In genomic region chr12:45756666-45757065, GRCh38 we compare ENCODE assay signal across 24 cellular contexts. TPM values are rescaled to one million over a fixed set of nuclear protein-coding genes. Genes with fewer than 3 reads are reported as not detected.
DNase-seq lines count a peak whose midpoint lies in the region; ATAC-seq, FAIRE-seq and TF ChIP-seq lines count a peak whose summit lies in the region.
"Had no signal": no experiment of that assay in that cellular context is flagged by ENCODE, and none has a peak within 500 bp of the region (broad histone marks: within the 10 kb centered on the region; RNA-seq: fewer than 3 reads in every experiment).

No MANE protein-coding gene starts in this region.

- DNase-seq in AG08396 (ENCODE audit: low spot score), result peak; percentile 5
- peak; percentile 26 to 45 for DNase-seq in HAP-1 (ENCODE audit: low spot score in 2 of 2)
- DNase-seq in K562 (ENCODE audit: extremely low read depth in 1 of 4, low spot score in 3 of 4), result no peak
- DNase-seq in nephron progenitor cell, result no peak
- no peak for DNase-seq in activated CD8-positive, alpha-beta T cell treated with anti-CD3 and anti-CD28 coated beads, Interleukin-2, amount 10 ng/mL, durations not matched to agents 7 days and 5 days
- no peak for DNase-seq in amniotic stem cell (lab: John Stamatoyannopoulos, UW)
- DNase-seq: activated CD4-positive, alpha-beta T cell treated with anti-CD3 and anti-CD28 coated beads, Interleukin-2, amount 10 ng/mL, durations not matched to agents 24 days and 14 days; activated naive CD4-positive, alpha-beta T cell treated with anti-CD3 and anti-CD28 coated beads, Interleukin-2, amount 50 U/mL, for 16 hours; left colon; MV-4-11; NCI-H1694; NCI-H526 treated with DMSO at 0.1 percent for 48 hours; RPMI8226; stimulated activated CD4-positive, alpha-beta T cell treated with anti-CD3 and anti-CD28 coated beads, Interleukin-2, amount 100 ng/mL, for 48 hours; T-helper 2 cell had no signal

- H3K36me3 ChIP-seq in HAP-1 (replicated peaks) (no peaks in the 10 kb centered on the region), K562 (ENCODE audit: control insufficient read depth, insufficient read depth, low read length) (peaks cover 5% of the 10 kb centered on the region; the same call in 2 of the 3 replicates)

- no peaks in the 10 kb centered on the region for H3K9me1 ChIP-seq in K562 (ENCODE audit: control insufficient read depth, insufficient read depth, low read length)

- H3K9me3 ChIP-seq in HAP-1 (no peaks in the 10 kb centered on the region), K562 (replicated peaks; ENCODE audit: control insufficient read depth, insufficient read depth, low read depth, low read length) (no peaks in the 10 kb centered on the region)

- H3K27me3 ChIP-seq in HAP-1 (ENCODE audit: low read depth) (no peaks in the 10 kb centered on the region), K562 (ENCODE audit: control insufficient read depth in 2 of 2, insufficient read depth in 2 of 2, low read length in 2 of 2) (no peaks in the 10 kb centered on the region)

- H2AFZ ChIP-seq in K562 (ENCODE audit: low read depth, low read length), result no peak overlapping the region

- TF ChIP-seq POLR2A in K562 (conservative IDR thresholded peaks at IDR 0.05), result no peak

- no peak for TF ChIP-seq EP300 in K562 (IDR thresholded peaks at IDR 0.05; ENCODE audit: low read length)

- H3K27ac ChIP-seq in K562 (ENCODE audit: extremely low read depth, low read depth, low read length), result no peak overlapping the region
- H3K27ac ChIP-seq: KMS-11 had no signal

- H3K27ac Mint-ChIP-seq in nephron progenitor cell, result peak overlapping the region; percentile 96
- H3K27ac Mint-ChIP-seq in activated CD8-positive, alpha-beta T cell treated with anti-CD3 and anti-CD28 coated beads, Interleukin-2, amount 10 ng/mL, durations not matched to agents 7 days and 5 days, result no peak overlapping the region
- H3K27ac Mint-ChIP-seq: activated CD4-positive, alpha-beta T cell treated with anti-CD3 and anti-CD28 coated beads, Interleukin-2, amount 10 ng/mL, durations not matched to agents 24 days and 14 days; dendritic cell treated with granulocyte-macrophage colony-stimulating factor and Interleukin-4, amounts not matched to agents 40 ng/mL and 50 ng/mL, for 4 days; stimulated activated memory B cell treated with anti-CD40 and anti-IgM and Interleukin-4, amounts not matched to agents 10 μg/mL and 1 μg/mL and 100 μg/mL, for 72 hours had no signal

- in situ Hi-C loops in HAP-1 (cut with MboI; ENCODE audit: low sequenced_read_pairs), result no loop called here
- in situ Hi-C loops in K562 (cut with MboI), result no loop called here

- ATAC-seq in K562 (no peak), GM19467 (IDR thresholded peaks at IDR 0.05; ENCODE audit: unreplicated experiment) (no peak), HG03432 (IDR thresholded peaks at IDR 0.05; ENCODE audit: unreplicated experiment) (no peak)
- no peak for ATAC-seq in activated CD8-positive, alpha-beta T cell treated with anti-CD3 and anti-CD28 coated beads, Interleukin-2, amount 10 ng/mL, durations not matched to agents 7 days and 5 days
- ATAC-seq: left colon; stimulated activated memory B cell treated with anti-CD40 and anti-IgM and Interleukin-4, amounts not matched to agents 10 μg/mL and 1 μg/mL and 100 μg/mL, for 72 hours had no signal

- H3K9me3 Mint-ChIP-seq in nephron progenitor cell, result no peaks in the 10 kb centered on the region
- H3K9me3 Mint-ChIP-seq in activated CD8-positive, alpha-beta T cell treated with anti-CD3 and anti-CD28 coated beads, Interleukin-2, amount 10 ng/mL, durations not matched to agents 7 days and 5 days (ENCODE audit: insufficient read depth), result no peaks in the 10 kb centered on the region
- H3K9me3 Mint-ChIP-seq: activated CD4-positive, alpha-beta T cell treated with anti-CD3 and anti-CD28 coated beads, Interleukin-2, amount 10 ng/mL, durations not matched to agents 24 days and 14 days; CD14-positive monocyte; dendritic cell treated with granulocyte-macrophage colony-stimulating factor and Interleukin-4, amounts not matched to agents 40 ng/mL and 50 ng/mL, for 4 days; memory B cell; stimulated activated memory B cell treated with anti-CD40 and anti-IgM and Interleukin-4, amounts not matched to agents 10 μg/mL and 1 μg/mL and 100 μg/mL, for 72 hours had no signal

- no peak overlapping the region for H3K4me3 Mint-ChIP-seq in nephron progenitor cell
- no peak overlapping the region for H3K4me3 Mint-ChIP-seq in activated CD8-positive, alpha-beta T cell treated with anti-CD3 and anti-CD28 coated beads, Interleukin-2, amount 10 ng/mL, durations not matched to agents 7 days and 5 days
- H3K4me3 Mint-ChIP-seq: activated CD4-positive, alpha-beta T cell treated with anti-CD3 and anti-CD28 coated beads, Interleukin-2, amount 10 ng/mL, durations not matched to agents 24 days and 14 days; CD14-positive monocyte; dendritic cell treated with granulocyte-macrophage colony-stimulating factor and Interleukin-4, amounts not matched to agents 40 ng/mL and 50 ng/mL, for 4 days; memory B cell; stimulated activated memory B cell treated with anti-CD40 and anti-IgM and Interleukin-4, amounts not matched to agents 10 μg/mL and 1 μg/mL and 100 μg/mL, for 72 hours had no signal

- H3K4me3 ChIP-seq in HAP-1 (no peak overlapping the region), K562 (no peak overlapping the region)
- H3K4me3 ChIP-seq: smooth muscle cell had no signal

- peaks cover 61% of the 10 kb centered on the region for H3K36me3 Mint-ChIP-seq in nephron progenitor cell (ENCODE audit: low read depth)
- H3K36me3 Mint-ChIP-seq in activated CD8-positive, alpha-beta T cell treated with anti-CD3 and anti-CD28 coated beads, Interleukin-2, amount 10 ng/mL, durations not matched to agents 7 days and 5 days (ENCODE audit: low read depth), result peaks cover 23% of the 10 kb centered on the region

- POLR2A ChIA-PET in K562 (lab: Yijun Ruan, JAX), result interaction anchor here (0.6 to 1.0 kb wide), 3 partner anchors 8 to 142 kb away, joined by 3 to 4 read pairs (median 3); no protein-coding TSS in a partner anchor
- POLR2A ChIA-PET in activated CD8-positive, alpha-beta T cell treated with anti-CD3 and anti-CD28 coated beads, Interleukin-2, amount 10 ng/mL, durations not matched to agents 7 days and 5 days (lab: Charles Lee), result interaction anchor here (0.7 kb wide), 1 partner anchor 27 kb away, joined by 3 read pairs; the partner anchor contains the start of gene ARID2

- BruUV-seq in K562 (replicated peaks; lab: Mats Ljungman, UMichigan), result no TSS peak

- H3K4me1 ChIP-seq in HAP-1 (peaks cover 29% of the 10 kb centered on the region), K562 (replicated peaks in 1 of 2; ENCODE audit: control insufficient read depth in 2 of 2, insufficient read depth in 2 of 2, low read length in 2 of 2) (peaks cover 0 to 2% of the 10 kb centered on the region in 2 experiments; a peak in 2 of 5 replicates)

- TF ChIP-seq RAD21 in K562 (CRISPR knock-in tag; conservative IDR thresholded peaks at IDR 0.05 in 1 of 2, IDR thresholded peaks at IDR 0.05 in 1 of 2), result no peak

- CTCF ChIA-PET in K562 (lab: Yijun Ruan, JAX; ENCODE audit: low intra/inter-chr PET ratio), result no interaction called here
- CTCF ChIA-PET in activated CD8-positive, alpha-beta T cell treated with anti-CD3 and anti-CD28 coated beads, Interleukin-2, amount 10 ng/mL, durations not matched to agents 7 days and 5 days (lab: Charles Lee), result interaction anchor here (0.6 kb wide), 1 partner anchor 12 kb away, joined by 3 read pairs; no protein-coding TSS in a partner anchor

- no peak overlapping the region for H3K4me2 ChIP-seq in K562 (ENCODE audit: insufficient read depth, low read length)
- H3K4me2 ChIP-seq: KMS-11, smooth muscle cell had no signal

- H3K79me2 ChIP-seq in K562 (ENCODE audit: control insufficient read depth, insufficient read depth, low read length), result peaks cover 75% of the 10 kb centered on the region

- FAIRE-seq in K562 (lab: Jason Lieb, UNC), result no peak
- FAIRE-seq: GM19239 had no signal

- WGBS in K562 (ENCODE audit: insufficient coverage, low coverage, missing lambda C conversion rate), result 85% methylated on average over 3 of the region's 3 CpGs

- intact Hi-C loops in K562 (cut with micrococcal nuclease), result no loop called here

- H3K9ac ChIP-seq in K562 (ENCODE audit: insufficient read depth in 1 of 2, low read depth in 2 of 2, low read length in 2 of 2), result no peak overlapping the region
- H3K9ac ChIP-seq: KMS-11 had no signal

- TF ChIP-seq CTCF in K562 (IDR thresholded peaks at IDR 0.05 in 2 of 3, conservative IDR thresholded peaks at IDR 0.05 in 1 of 3; ENCODE audit: insufficient read depth in 2 of 3, low read depth in 1 of 3, low read length in 3 of 3) (no peak), nephron progenitor cell (IDR thresholded peaks at IDR 0.05) (no peak)

- no peaks in the 10 kb centered on the region for H4K20me1 ChIP-seq in K562 (replicated peaks; ENCODE audit: control insufficient read depth, insufficient read depth, low read length)

- H3K4me1 Mint-ChIP-seq in nephron progenitor cell, result peaks cover 41% of the 10 kb centered on the region
- H3K4me1 Mint-ChIP-seq in activated CD8-positive, alpha-beta T cell treated with anti-CD3 and anti-CD28 coated beads, Interleukin-2, amount 10 ng/mL, durations not matched to agents 7 days and 5 days (ENCODE audit: low read depth), result peaks cover 5% of the 10 kb centered on the region

- H3K27me3 Mint-ChIP-seq in nephron progenitor cell (ENCODE audit: low read depth, poor library complexity), result no peaks in the 10 kb centered on the region
- H3K27me3 Mint-ChIP-seq in activated CD8-positive, alpha-beta T cell treated with anti-CD3 and anti-CD28 coated beads, Interleukin-2, amount 10 ng/mL, durations not matched to agents 7 days and 5 days (ENCODE audit: low read depth), result no peaks in the 10 kb centered on the region
- H3K27me3 Mint-ChIP-seq: activated CD4-positive, alpha-beta T cell treated with anti-CD3 and anti-CD28 coated beads, Interleukin-2, amount 10 ng/mL, durations not matched to agents 24 days and 14 days; dendritic cell treated with granulocyte-macrophage colony-stimulating factor and Interleukin-4, amounts not matched to agents 40 ng/mL and 50 ng/mL, for 4 days; memory B cell; stimulated activated memory B cell treated with anti-CD40 and anti-IgM and Interleukin-4, amounts not matched to agents 10 μg/mL and 1 μg/mL and 100 μg/mL, for 72 hours had no signal

RNA-seq across cellular contexts. Expression of gene ARID2, which starts 27.2 kb away (rescaled TPM):
- total RNA-seq in K562 (2011; cell fraction: chromatin; rRNA removed; ENCODE audit: low replicate concordance), result 53.0 and 165 TPM in 2 replicates
- total RNA-seq in K562 (2011; cell fraction: nucleolus; rRNA removed), result 24.2 and 39.7 TPM in 2 replicates
- 73.5 and 95.8 TPM in 2 replicates for total RNA-seq in K562 (2011; cell fraction: nucleoplasm; rRNA removed)
- total RNA-seq in K562 (2014; rRNA removed) (13.6 and 16.7 TPM in 2 replicates), K562 (2014; rRNA removed; fragmentation: Illumina TruSeq; extraction: Trizol) (30.4 and 32.8 TPM in 2 replicates), K562 (2015; rRNA removed; fragmentation: Illumina TruSeq; extraction: Trizol) (28.8 and 29.4 TPM in 2 replicates), K562 (2021) (29.5 and 29.6 TPM in 2 replicates)
- polyA plus RNA-seq in K562 (2011; rRNA removed) (32.3 and 32.7 TPM in 2 replicates), K562 (2014; fragmentation: Illumina TruSeq; extraction: Trizol) (17.2 and 20.0 TPM in 2 replicates), K562 (2014; fragmentation: Nextera tagmentation; extraction: Ambion mirVana) (10 to 100 TPM; 16.9 to 41.6 TPM), K562 (2014; rRNA removed) (11.8 and 13.4 TPM in 2 replicates)
- 21.0 and 25.2 TPM in 2 replicates for polyA plus RNA-seq in K562 (2011; cell fraction: cytosol; rRNA removed)
- 37.9 and 49.7 TPM in 2 replicates for polyA plus RNA-seq in K562 (2011; cell fraction: nucleus; rRNA removed)
- 9.2 and 10.8 TPM in 2 replicates for polyA plus RNA-seq in K562 (2012)
- 112 and 117 TPM in 2 replicates for polyA minus RNA-seq in K562 (2011; rRNA and poly(A)+ RNA removed)
- polyA minus RNA-seq in K562 (2011; cell fraction: cytosol; rRNA and poly(A)+ RNA removed), result 24.9 and 33.8 TPM in 2 replicates
- 60.6 and 104 TPM in 2 replicates for polyA minus RNA-seq in K562 (2011; cell fraction: nucleus; rRNA and poly(A)+ RNA removed)
- 10 to 100 TPM; 49.0 to 52.3 TPM for total RNA-seq in activated CD8-positive, alpha-beta T cell treated with anti-CD3 and anti-CD28 coated beads, Interleukin-2, amount 10 ng/mL, durations not matched to agents 7 days and 5 days

Comparison
In these comparisons a context has a peak if more than half of its experiments do, and no peak if none do; other contexts are left out.
1. DNase-seq: peak in AG08396 (single experiment) and HAP-1 (2 of 2); none in K562 (0 of 4), nephron progenitor cell (single experiment), activated CD8-positive, alpha-beta T cell treated with anti-CD3 and anti-CD28 coated beads, Interleukin-2, amount 10 ng/mL, durations not matched to agents 7 days and 5 days (single experiment) and amniotic stem cell (single experiment).